27 cellular contexts compared by ENCODE assay signal in genomic region chr10:27380929-27381358, GRCh38.
"Had no signal": no experiment of that assay in that cellular context is flagged by ENCODE, and none has a peak within 500 bp of the region (broad histone marks: within the 10 kb centered on the region; RNA-seq: fewer than 3 reads in every experiment).

No MANE protein-coding gene starts in this region.

- H2AFZ ChIP-seq: parathyroid adenoma had no signal

- H3K79me2 ChIP-seq: parathyroid adenoma had no signal

- H3K4me3 ChIP-seq: dorsolateral prefrontal cortex, esophagus muscularis mucosa, lower lobe of right lung, prostate gland, right atrium auricular region, sigmoid colon, stomach, testis, tibial artery, upper lobe of right lung, vagina had no signal

- H3K9ac ChIP-seq: parathyroid adenoma had no signal

- DNase-seq: dorsolateral prefrontal cortex; effector CD4-positive, alpha-beta T cell; endodermal cell; hypothalamus; left ventricle myocardium superior; lower lobe of right lung; natural killer cell; sigmoid colon; stimulated activated CD4-positive, alpha-beta T cell treated with anti-CD3 and anti-CD28 coated beads, Interleukin-2, amount 100 ng/mL, for 24 hours; stimulated activated CD4-positive, alpha-beta T cell treated with anti-CD3 and anti-CD28 coated beads, Interleukin-4, amount 100 ng/mL, for 24 hours; stimulated activated naive CD4-positive, alpha-beta T cell treated with Interleukin-2 at 50 U/mL for 16 hours; stomach; substantia nigra; testis; tibial artery; upper lobe of right lung had no signal

- H3K36me3 Mint-ChIP-seq: memory B cell; natural killer cell; stimulated activated effector memory CD8-positive, alpha-beta T cell treated with anti-CD3 and anti-CD28 coated beads, Interleukin-12 subunit alpha, Interleukin-12 subunit beta, amount 100 ng/mL, for 72 hours had no signal

- H3K27ac ChIP-seq: dorsolateral prefrontal cortex, esophagus muscularis mucosa, lower lobe of right lung, neutrophil, parathyroid adenoma, prostate gland, right atrium auricular region, sigmoid colon, stomach, testis, tibial artery, upper lobe of right lung, vagina had no signal

- H3K27me3 ChIP-seq: esophagus muscularis mucosa, neutrophil, right atrium auricular region, sigmoid colon, testis, vagina had no signal

- H3K9me3 ChIP-seq: esophagus muscularis mucosa, lower lobe of right lung, neutrophil, prostate gland, right atrium auricular region, stomach, testis, tibial artery, upper lobe of right lung, vagina had no signal

- H3K27ac Mint-ChIP-seq: endodermal cell; memory B cell; natural killer cell; stimulated activated effector memory CD8-positive, alpha-beta T cell treated with anti-CD3 and anti-CD28 coated beads, Interleukin-12 subunit alpha, Interleukin-12 subunit beta, amount 100 ng/mL, for 72 hours had no signal

- H3K4me3 Mint-ChIP-seq: endodermal cell; memory B cell; natural killer cell; stimulated activated effector memory CD8-positive, alpha-beta T cell treated with anti-CD3 and anti-CD28 coated beads, Interleukin-12 subunit alpha, Interleukin-12 subunit beta, amount 100 ng/mL, for 72 hours had no signal

- H3K36me3 ChIP-seq: esophagus muscularis mucosa, lower lobe of right lung, neutrophil, prostate gland, right atrium auricular region, sigmoid colon, stomach, tibial artery, upper lobe of right lung, vagina had no signal

- H3K4me1 Mint-ChIP-seq: endodermal cell; natural killer cell; stimulated activated effector memory CD8-positive, alpha-beta T cell treated with anti-CD3 and anti-CD28 coated beads, Interleukin-12 subunit alpha, Interleukin-12 subunit beta, amount 100 ng/mL, for 72 hours had no signal

- ATAC-seq: left ventricle myocardium superior; lower lobe of right lung; natural killer cell; stimulated activated effector memory CD8-positive, alpha-beta T cell treated with anti-CD3 and anti-CD28 coated beads, Interleukin-12 subunit alpha, Interleukin-12 subunit beta, amount 100 ng/mL, for 72 hours; upper lobe of right lung had no signal

- H3K4me1 ChIP-seq: esophagus muscularis mucosa, lower lobe of right lung, parathyroid adenoma, prostate gland, right atrium auricular region, sigmoid colon, stomach, testis, tibial artery, upper lobe of right lung, vagina had no signal

- FAIRE-seq: colon, frontal cortex, keratinocyte had no signal
